In the genomic region with DNA sequence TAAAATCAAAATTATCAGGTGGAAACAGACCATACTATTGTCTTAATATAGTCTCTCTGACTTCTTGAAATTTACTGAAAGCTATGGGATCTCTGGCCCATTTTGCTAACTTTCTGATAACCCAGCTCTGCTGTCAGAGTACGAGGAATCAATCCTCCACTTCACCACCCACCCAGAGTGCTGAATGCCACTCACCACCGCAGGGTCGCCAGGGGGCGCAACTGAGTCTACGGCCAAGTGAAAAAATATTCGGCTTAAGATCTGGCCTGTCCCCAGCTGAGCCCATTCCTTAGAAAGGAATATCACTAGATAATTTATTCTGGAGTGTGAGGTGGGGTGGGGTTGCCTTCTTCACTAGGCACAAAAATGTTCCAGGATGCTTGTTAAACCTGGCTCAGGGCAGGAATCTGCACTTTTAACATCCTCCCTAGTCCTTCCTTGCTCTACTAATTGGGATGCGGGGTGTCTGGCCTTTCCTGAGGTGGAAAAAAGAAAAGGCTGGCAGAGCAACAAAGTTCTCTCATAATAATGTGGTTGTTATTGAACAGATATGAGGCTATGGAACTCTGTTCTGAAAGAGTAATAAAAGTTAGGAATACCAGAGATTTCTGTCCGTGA, we compare ENCODE assay signal across 8 cellular contexts.
DNase-seq lines count a peak whose midpoint lies in the region; ATAC-seq, FAIRE-seq and TF ChIP-seq lines count a peak whose summit lies in the region.

No MANE protein-coding gene starts in this region.

- POLR2A ChIA-PET in AG04449 (lab: Yijun Ruan, JAX): no interaction called here

- H3K27me3 ChIP-seq in small intestine (ENCODE audit: control insufficient read depth in 2 of 2, insufficient read depth in 2 of 2, low read length in 2 of 2): no peaks in the 10 kb centered on the region

- FAIRE-seq in small intestine (lab: Jason Lieb, UNC): no peak

- TF ChIP-seq CTCF in AG04449 (IDR thresholded peaks at IDR 0.05; ENCODE audit: insufficient read depth, low read length, missing control alignments) (peak; percentile 77), GM12874 (IDR thresholded peaks at IDR 0.05; ENCODE audit: insufficient read depth, low read depth, low read length) (peak; percentile 91)

- CTCF ChIA-PET in AG04449 (lab: Yijun Ruan, JAX): interaction anchor here (0.7 to 2.4 kb wide), 19 partner anchors 11 to 685 kb away, joined by 3 to 14 read pairs (median 4); no protein-coding TSS in a partner anchor

- no peaks in the 10 kb centered on the region for H3K4me1 ChIP-seq in small intestine (ENCODE audit: control insufficient read depth in 2 of 2, insufficient read depth in 1 of 2, low read depth in 1 of 2, low read length in 1 of 2)

- no peaks in the 10 kb centered on the region for H3K36me3 ChIP-seq in small intestine (ENCODE audit: control insufficient read depth in 2 of 2, insufficient read depth in 2 of 2, low read length in 2 of 2)

- H3K9me3 ChIP-seq in small intestine (ENCODE audit: control insufficient read depth, low read depth): no peaks in the 10 kb centered on the region

- peak; percentile 81 for ATAC-seq in HG02973 (IDR thresholded peaks at IDR 0.05; ENCODE audit: unreplicated experiment)

- 38 to 49% (median 48%) methylated on average over 8 of the region's 8 CpGs for WGBS in small intestine, 3 donors

- no peak for DNase-seq in AG04449 (ENCODE audit: low read depth, low spot score)
- DNase-seq in SK-N-DZ (ENCODE audit: low spot score): peak; percentile 12
- peak; percentile 27 for DNase-seq in globus pallidus (ENCODE audit: low spot score)
- peak; percentile 1 to 4 for DNase-seq in stimulated activated CD4-positive, alpha-beta T cell treated with anti-CD3 and anti-CD28 coated beads, Interleukin-4, amount 100 ng/mL, for 48 hours (ENCODE audit: low read depth in 2 of 2)
- DNase-seq in small intestine: no peak
- DNase-seq in activated CD4-positive, CD25-positive, alpha-beta regulatory T cell (lab: John Stamatoyannopoulos, UW): no peak

- H3K27ac ChIP-seq in small intestine (ENCODE audit: low read depth in 1 of 2, low read length in 1 of 2): no peak overlapping the region

- H3K4me3 ChIP-seq in AG04449 (ENCODE audit: low read depth, low read length) (no peak overlapping the region), small intestine (ENCODE audit: low read depth in 1 of 2, low read length in 2 of 2) (no peak overlapping the region)

Comparison
In these comparisons a context has a peak if more than half of its experiments do, and no peak if none do; other contexts are left out.
1. DNase-seq: peak in SK-N-DZ (single experiment), globus pallidus (single experiment) and stimulated activated CD4-positive, alpha-beta T cell treated with anti-CD3 and anti-CD28 coated beads, Interleukin-4, amount 100 ng/mL, for 48 hours (2 of 2); none in AG04449 (single experiment), small intestine (single experiment) and activated CD4-positive, CD25-positive, alpha-beta regulatory T cell (0 of 4).